20 cellular contexts compared by ENCODE assay signal in genomic region chr4:150149381-150149780, GRCh38.
DNase-seq lines count a peak whose midpoint lies in the region; ATAC-seq and TF ChIP-seq lines count a peak whose summit lies in the region.
"Had no signal": no experiment of that assay in that cellular context is flagged by ENCODE, and none has a peak within 500 bp of the region (broad histone marks: within the 10 kb centered on the region; RNA-seq: fewer than 3 reads in every experiment).

No MANE protein-coding gene starts in this region.

- no peak for TF ChIP-seq CTCF in body of pancreas (IDR thresholded peaks at IDR 0.05)

- CTCF ChIA-PET in activated CD4-positive, alpha-beta T cell treated with anti-CD3 and anti-CD28 coated beads, Interleukin-2, amount 10 ng/mL, durations not matched to agents 7 days and 5 days (lab: Charles Lee): no interaction called here

- ATAC-seq in Right ventricle myocardium inferior (peak; percentile 58), body of pancreas (peak; percentile 30)
- ATAC-seq: lower lobe of right lung had no signal

- no peaks in the 10 kb centered on the region for H3K4me1 Mint-ChIP-seq in activated CD4-positive, alpha-beta T cell treated with anti-CD3 and anti-CD28 coated beads, Interleukin-2, amount 10 ng/mL, durations not matched to agents 7 days and 5 days

- intact Hi-C loops in Right ventricle myocardium inferior (cut with DNase I) (no loop called here), cardiac septum (cut with DNase I) (no loop called here), body of pancreas (cut with DNase I) (no loop called here)

- 63 to 67% methylated on average over 1 of the region's 1 CpG for WGBS in body of pancreas, 2 donors

- no peak overlapping the region for H3K27ac Mint-ChIP-seq in activated CD4-positive, alpha-beta T cell treated with anti-CD3 and anti-CD28 coated beads, Interleukin-2, amount 10 ng/mL, durations not matched to agents 7 days and 5 days
- H3K27ac Mint-ChIP-seq: dendritic cell treated with granulocyte-macrophage colony-stimulating factor and Interleukin-4, amounts not matched to agents 40 ng/mL and 50 ng/mL, for 4 days; progenitor cell of endocrine pancreas had no signal

- no peaks in the 10 kb centered on the region for H3K27me3 ChIP-seq in body of pancreas
- H3K27me3 ChIP-seq: ascending aorta, thyroid gland had no signal

- H3K9me3 Mint-ChIP-seq in activated CD4-positive, alpha-beta T cell treated with anti-CD3 and anti-CD28 coated beads, Interleukin-2, amount 10 ng/mL, durations not matched to agents 7 days and 5 days: no peaks in the 10 kb centered on the region
- H3K9me3 Mint-ChIP-seq: dendritic cell treated with granulocyte-macrophage colony-stimulating factor and Interleukin-4, amounts not matched to agents 40 ng/mL and 50 ng/mL, for 4 days had no signal

- no peak overlapping the region for H3K4me3 Mint-ChIP-seq in activated CD4-positive, alpha-beta T cell treated with anti-CD3 and anti-CD28 coated beads, Interleukin-2, amount 10 ng/mL, durations not matched to agents 7 days and 5 days
- H3K4me3 Mint-ChIP-seq: dendritic cell treated with granulocyte-macrophage colony-stimulating factor and Interleukin-4, amounts not matched to agents 40 ng/mL and 50 ng/mL, for 4 days; naive B cell had no signal

- no peaks in the 10 kb centered on the region for H3K36me3 ChIP-seq in body of pancreas (replicated peaks in 1 of 2; ENCODE audit: insufficient read depth in 1 of 2, low read depth in 2 of 2)
- H3K36me3 ChIP-seq: ascending aorta, lower lobe of right lung, thyroid gland had no signal

- no peak overlapping the region for H3K27ac ChIP-seq in body of pancreas
- H3K27ac ChIP-seq: ascending aorta, lower lobe of right lung, thyroid gland had no signal

- H3K27me3 Mint-ChIP-seq in activated CD4-positive, alpha-beta T cell treated with anti-CD3 and anti-CD28 coated beads, Interleukin-2, amount 10 ng/mL, durations not matched to agents 7 days and 5 days: peaks cover 2% of the 10 kb centered on the region
- H3K27me3 Mint-ChIP-seq: progenitor cell of endocrine pancreas had no signal

- POLR2A ChIA-PET in activated CD4-positive, alpha-beta T cell treated with anti-CD3 and anti-CD28 coated beads, Interleukin-2, amount 10 ng/mL, durations not matched to agents 7 days and 5 days (lab: Charles Lee): no interaction called here

- no peaks in the 10 kb centered on the region for H3K9me3 ChIP-seq in body of pancreas
- H3K9me3 ChIP-seq: ascending aorta, lower lobe of right lung, thyroid gland had no signal

- no peak for DNase-seq in Right ventricle myocardium inferior (ENCODE audit: missing footprints)
- DNase-seq in cardiac septum (ENCODE audit: low spot score): no peak
- DNase-seq in body of pancreas: no peak
- DNase-seq in inferior parietal cortex (ENCODE audit: extremely low spot score): peak; percentile 44
- DNase-seq in superior temporal gyrus (ENCODE audit: extremely low spot score): peak; percentile 64
- no peak for DNase-seq in NCI-H748 (lab: John Stamatoyannopoulos, UW; ENCODE audit: unreplicated experiment)
- no peak for DNase-seq in activated CD4-positive, alpha-beta T cell treated with anti-CD3 and anti-CD28 coated beads, Interleukin-2, amount 10 ng/mL, durations not matched to agents 7 days and 5 days
- no peak for DNase-seq in activated CD4-positive, alpha-beta T cell treated with anti-CD3 and anti-CD28 coated beads, Interleukin-2, amount 50 U/mL, for 4 hours
- DNase-seq: 8988T; activated naive CD4-positive, alpha-beta T cell; activated T-cell treated with anti-CD3 and anti-CD28 coated beads for 4 hours; GOT3; lower lobe of right lung; naive B cell; NCI-H187; NCI-H345; thyroid gland had no signal

- no peak overlapping the region for H3K4me3 ChIP-seq in body of pancreas
- H3K4me3 ChIP-seq: ascending aorta, lower lobe of right lung, thyroid gland had no signal

- TF ChIP-seq POLR2A in body of pancreas (IDR thresholded peaks at IDR 0.05): no peak

- no peaks in the 10 kb centered on the region for H3K4me1 ChIP-seq in body of pancreas
- H3K4me1 ChIP-seq: thyroid gland had no signal

- H3K36me3 Mint-ChIP-seq in activated CD4-positive, alpha-beta T cell treated with anti-CD3 and anti-CD28 coated beads, Interleukin-2, amount 10 ng/mL, durations not matched to agents 7 days and 5 days (ENCODE audit: low read depth): no peaks in the 10 kb centered on the region
- H3K36me3 Mint-ChIP-seq: naive B cell had no signal

Comparison
In these comparisons a context has a peak if more than half of its experiments do, and no peak if none do; other contexts are left out.
1. DNase-seq: peak in inferior parietal cortex (single experiment) and superior temporal gyrus (single experiment); none in Right ventricle myocardium inferior (single experiment), cardiac septum (single experiment), body of pancreas (0 of 4), NCI-H748 (single experiment), activated CD4-positive, alpha-beta T cell treated with anti-CD3 and anti-CD28 coated beads, Interleukin-2, amount 10 ng/mL, durations not matched to agents 7 days and 5 days (single experiment) and activated CD4-positive, alpha-beta T cell treated with anti-CD3 and anti-CD28 coated beads, Interleukin-2, amount 50 U/mL, for 4 hours (0 of 2).